Comparison of ENCODE assay signal across 8 cellular contexts in the genomic region with DNA sequence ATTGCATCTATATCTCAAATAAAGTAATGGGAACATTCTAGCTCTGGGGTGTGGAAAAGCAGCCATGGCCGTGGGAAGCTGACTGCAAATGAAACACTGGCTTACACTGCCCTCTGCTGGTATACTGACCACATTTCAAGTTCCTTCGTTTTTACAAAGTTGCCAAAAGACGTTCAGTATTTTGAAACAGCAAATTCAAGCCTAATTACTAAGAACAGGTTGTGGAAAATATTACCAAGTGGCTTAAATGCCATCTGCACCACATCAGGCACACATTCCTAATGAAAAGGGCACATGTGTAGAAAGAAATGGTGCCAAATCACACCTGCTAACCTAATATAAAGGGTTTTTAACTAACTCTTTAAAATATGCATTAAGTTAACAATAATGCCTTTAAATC.
A peak's percentile ranks its signal among the peaks of the same experiment; 100 is the strongest.
DNase-seq lines count a peak whose midpoint lies in the region; ATAC-seq, FAIRE-seq and TF ChIP-seq lines count a peak whose summit lies in the region.

No MANE protein-coding gene starts in this region.

- intact Hi-C loops in CD8-positive, alpha-beta T cell (cut with DNase I, micrococcal nuclease) = loop anchor here (1.0 to 5.0 kb wide), 2 partner anchors 86 to 900 kb away; a partner anchor contains a TSS

- no peak overlapping the region for H3K4me3 ChIP-seq in CD8-positive, alpha-beta T cell (ENCODE audit: low read depth, low read length)
- no peak overlapping the region for H3K4me3 ChIP-seq in H7 (ENCODE audit: insufficient read depth, low read depth, low read length)
- no peak overlapping the region for H3K4me3 ChIP-seq in osteoblast (ENCODE audit: insufficient read depth, low read length)

- FAIRE-seq in frontal cortex (lab: Jason Lieb, UNC) = peak; percentile 97

- H3K4me1 Mint-ChIP-seq in CD8-positive, alpha-beta T cell (ENCODE audit: low read depth) = peaks cover 4% of the 10 kb centered on the region
- H3K4me1 Mint-ChIP-seq in activated T-cell treated with anti-CD3 and anti-CD28 coated beads, Interleukin-2, amount 50 U/mL, for 72 hours (ENCODE audit: low read depth) = peaks cover 19% of the 10 kb centered on the region

- H4K20me1 ChIP-seq in osteoblast (ENCODE audit: insufficient read depth, low read length) = peaks cover 19% of the 10 kb centered on the region

- ATAC-seq in CD8-positive, alpha-beta T cell = peak; percentile 55
- peak in 1 of 2 donors; percentile 47 for ATAC-seq in activated T-cell treated with anti-CD3 and anti-CD28 coated beads, Interleukin-2, amount 50 U/mL, for 72 hours (replicated peaks in 1 of 2)
- ATAC-seq in GM18511 (IDR thresholded peaks at IDR 0.05; ENCODE audit: unreplicated experiment) = no peak
- ATAC-seq in HG03520 (IDR thresholded peaks at IDR 0.05; ENCODE audit: unreplicated experiment) = no peak

- H3K36me3 Mint-ChIP-seq in CD8-positive, alpha-beta T cell = peaks cover 2% of the 10 kb centered on the region
- no peaks in the 10 kb centered on the region for H3K36me3 Mint-ChIP-seq in activated T-cell treated with anti-CD3 and anti-CD28 coated beads, Interleukin-2, amount 50 U/mL, for 72 hours (ENCODE audit: insufficient read depth in 2 of 2)

- DNase-seq in CD8-positive, alpha-beta T cell = peak in 4 of 7 experiments; percentile 11 to 47 (median 32)
- peak; percentile 76 for DNase-seq in H7
- DNase-seq in NOMO-1 treated with DMSO at 0.1 percent for 48 hours (lab: John Stamatoyannopoulos, UW; ENCODE audit: unreplicated experiment) = peak; percentile 56
- DNase-seq in activated T-cell treated with anti-CD3 and anti-CD28 coated beads, Interleukin-2, amount 50 U/mL, for 72 hours = peak; percentile 26 to 49
- peak; percentile 59 to 67 for DNase-seq in frontal cortex (ENCODE audit: low spot score in 2 of 2)
- peak; percentile 83 for DNase-seq in osteoblast (ENCODE audit: insufficient read length, low spot score, missing footprints)

- H3K4me1 ChIP-seq in CD8-positive, alpha-beta T cell (ENCODE audit: insufficient read depth, low read length) = no peaks in the 10 kb centered on the region
- H3K4me1 ChIP-seq in osteoblast (ENCODE audit: insufficient read depth, low read length) = no peaks in the 10 kb centered on the region

- peak overlapping the region; percentile 32 for H3K4me2 ChIP-seq in osteoblast (ENCODE audit: insufficient read depth, low read length)

- H3K79me2 ChIP-seq in osteoblast (ENCODE audit: insufficient read depth, low read length) = peaks cover 21% of the 10 kb centered on the region

- H3K27ac ChIP-seq in CD8-positive, alpha-beta T cell (ENCODE audit: low read depth, low read length) = no peak overlapping the region
- H3K27ac ChIP-seq in osteoblast (ENCODE audit: low read depth, low read length) = no peak overlapping the region

- H3K9me3 ChIP-seq in CD8-positive, alpha-beta T cell (ENCODE audit: low read length) = no peaks in the 10 kb centered on the region
- no peaks in the 10 kb centered on the region for H3K9me3 ChIP-seq in osteoblast (ENCODE audit: low read depth, low read length)

- H3K4me3 Mint-ChIP-seq in CD8-positive, alpha-beta T cell = no peak overlapping the region
- no peak overlapping the region for H3K4me3 Mint-ChIP-seq in activated T-cell treated with anti-CD3 and anti-CD28 coated beads, Interleukin-2, amount 50 U/mL, for 72 hours

- peak; percentile 96 for TF ChIP-seq CTCF in CD8-positive, alpha-beta T cell (IDR thresholded peaks at IDR 0.05)
- TF ChIP-seq CTCF in osteoblast (IDR thresholded peaks at IDR 0.05; ENCODE audit: extremely low read depth, low read depth, low read length) = peak; percentile 87

- no peaks in the 10 kb centered on the region for H3K9me3 Mint-ChIP-seq in CD8-positive, alpha-beta T cell
- H3K9me3 Mint-ChIP-seq in activated T-cell treated with anti-CD3 and anti-CD28 coated beads, Interleukin-2, amount 50 U/mL, for 72 hours = no peaks in the 10 kb centered on the region

- no peak overlapping the region for H2AFZ ChIP-seq in osteoblast (ENCODE audit: low read length)

- H3K27me3 Mint-ChIP-seq in CD8-positive, alpha-beta T cell (ENCODE audit: low read depth) = no peaks in the 10 kb centered on the region
- H3K27me3 Mint-ChIP-seq in activated T-cell treated with anti-CD3 and anti-CD28 coated beads, Interleukin-2, amount 50 U/mL, for 72 hours (ENCODE audit: low read depth) = no peaks in the 10 kb centered on the region

- H3K36me3 ChIP-seq in CD8-positive, alpha-beta T cell (ENCODE audit: insufficient read depth, low read length) = no peaks in the 10 kb centered on the region
- H3K36me3 ChIP-seq in H7 (replicated peaks; ENCODE audit: control insufficient read depth, insufficient read depth, low read length) = no peaks in the 10 kb centered on the region
- no peaks in the 10 kb centered on the region for H3K36me3 ChIP-seq in osteoblast (ENCODE audit: insufficient read depth, low read length)

- POLR2A ChIA-PET in CD8-positive, alpha-beta T cell (lab: Charles Lee) = interaction anchor here (1.0 kb wide), 1 partner anchor 27 kb away, joined by 3 read pairs; no protein-coding TSS in a partner anchor

- CTCF ChIA-PET in CD8-positive, alpha-beta T cell (lab: Charles Lee) = interaction anchor here (0.5 to 2.6 kb wide), 22 partner anchors 9 to 1113 kb away, joined by 3 to 15 read pairs (median 4); no protein-coding TSS in a partner anchor

- H3K27ac Mint-ChIP-seq in CD8-positive, alpha-beta T cell = no peak overlapping the region
- no peak overlapping the region for H3K27ac Mint-ChIP-seq in activated T-cell treated with anti-CD3 and anti-CD28 coated beads, Interleukin-2, amount 50 U/mL, for 72 hours

- no peaks in the 10 kb centered on the region for H3K27me3 ChIP-seq in CD8-positive, alpha-beta T cell (ENCODE audit: insufficient read depth, low read length)
- H3K27me3 ChIP-seq in H7 (ENCODE audit: control insufficient read depth, insufficient read depth, low read length) (no peaks in the 10 kb centered on the region), osteoblast (ENCODE audit: insufficient read depth, low read length) (no peaks in the 10 kb centered on the region)

Comparison
In these comparisons a context has a peak if more than half of its experiments do, and no peak if none do; other contexts are left out.
1. DNase-seq: peak in every context shown above with its lines; median percentile 83 in osteoblast; 76 in H7; 63 in frontal cortex; 56 in NOMO-1 treated with DMSO at 0.1 percent for 48 hours; 38 in activated T-cell treated with anti-CD3 and anti-CD28 coated beads, Interleukin-2, amount 50 U/mL, for 72 hours; 32 in CD8-positive, alpha-beta T cell.